In the genomic region with DNA sequence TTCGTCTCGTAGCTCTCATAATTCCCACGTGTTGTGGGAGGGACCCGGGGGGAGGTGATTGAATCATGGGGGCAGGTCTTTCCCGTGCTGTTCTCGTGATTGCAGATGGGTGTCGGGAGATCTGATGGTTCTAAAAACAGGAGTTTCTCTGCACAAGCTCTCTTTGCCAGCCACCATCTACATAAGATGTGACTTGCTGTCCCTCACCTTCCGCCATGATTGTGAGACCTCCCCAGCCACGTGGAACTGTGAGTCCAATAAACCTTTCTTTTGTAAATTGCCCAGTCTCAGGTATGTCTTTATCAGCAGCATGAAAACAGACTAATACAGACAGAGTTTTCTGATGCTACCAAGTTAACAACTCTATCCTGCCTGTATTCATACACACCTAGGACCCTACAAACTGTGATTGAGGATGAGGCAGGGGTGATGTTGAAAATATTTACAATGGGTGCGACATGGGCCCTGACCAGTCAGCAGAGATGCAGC, we compare ENCODE assay signal across 1 cellular context.
A peak's percentile ranks its signal among the peaks of the same experiment; 100 is the strongest.
TF ChIP-seq lines count a peak whose summit lies in the region.

No MANE protein-coding gene starts in this region.

TF ChIP-seq in HepG2, 621 proteins besides CTCF, POLR2A, EP300 and RAD21 (continued from another document and continues in another):
- TF ChIP-seq, protein P1, sequence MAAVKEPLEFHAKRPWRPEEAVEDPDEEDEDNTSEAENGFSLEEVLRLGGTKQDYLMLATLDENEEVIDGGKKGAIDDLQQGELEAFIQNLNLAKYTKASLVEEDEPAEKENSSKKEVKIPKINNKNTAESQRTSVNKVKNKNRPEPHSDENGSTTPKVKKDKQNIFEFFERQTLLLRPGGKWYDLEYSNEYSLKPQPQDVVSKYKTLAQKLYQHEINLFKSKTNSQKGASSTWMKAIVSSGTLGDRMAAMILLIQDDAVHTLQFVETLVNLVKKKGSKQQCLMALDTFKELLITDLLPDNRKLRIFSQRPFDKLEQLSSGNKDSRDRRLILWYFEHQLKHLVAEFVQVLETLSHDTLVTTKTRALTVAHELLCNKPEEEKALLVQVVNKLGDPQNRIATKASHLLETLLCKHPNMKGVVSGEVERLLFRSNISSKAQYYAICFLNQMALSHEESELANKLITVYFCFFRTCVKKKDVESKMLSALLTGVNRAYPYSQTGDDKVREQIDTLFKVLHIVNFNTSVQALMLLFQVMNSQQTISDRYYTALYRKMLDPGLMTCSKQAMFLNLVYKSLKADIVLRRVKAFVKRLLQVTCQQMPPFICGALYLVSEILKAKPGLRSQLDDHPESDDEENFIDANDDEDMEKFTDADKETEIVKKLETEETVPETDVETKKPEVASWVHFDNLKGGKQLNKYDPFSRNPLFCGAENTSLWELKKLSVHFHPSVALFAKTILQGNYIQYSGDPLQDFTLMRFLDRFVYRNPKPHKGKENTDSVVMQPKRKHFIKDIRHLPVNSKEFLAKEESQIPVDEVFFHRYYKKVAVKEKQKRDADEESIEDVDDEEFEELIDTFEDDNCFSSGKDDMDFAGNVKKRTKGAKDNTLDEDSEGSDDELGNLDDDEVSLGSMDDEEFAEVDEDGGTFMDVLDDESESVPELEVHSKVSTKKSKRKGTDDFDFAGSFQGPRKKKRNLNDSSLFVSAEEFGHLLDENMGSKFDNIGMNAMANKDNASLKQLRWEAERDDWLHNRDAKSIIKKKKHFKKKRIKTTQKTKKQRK (IDR thresholded peaks at IDR 0.05; ENCODE audit: low read length): no peak
- TF ChIP-seq ZNF274 (CRISPR knock-in tag; IDR thresholded peaks at IDR 0.05) (no peak), ZFP36 (IDR thresholded peaks at IDR 0.05; ENCODE audit: borderline replicate concordance, low read depth, low read length, partially characterized antibody) (no peak), NCOA2 (CRISPR knock-in tag; IDR thresholded peaks at IDR 0.05) (no peak), ZMYM3 (CRISPR knock-in tag; IDR thresholded peaks at IDR 0.05) (no peak), TFDP2 (CRISPR knock-in tag; IDR thresholded peaks at IDR 0.05) (no peak; the same call in 1 of the 2 replicates), TBX3 (IDR thresholded peaks at IDR 0.05; ENCODE audit: borderline replicate concordance) (no peak), GPN1 (CRISPR knock-in tag; IDR thresholded peaks at IDR 0.05; ENCODE audit: borderline replicate concordance) (no peak), SALL2 (CRISPR knock-in tag; IDR thresholded peaks at IDR 0.05) (no peak), SP2 (CRISPR knock-in tag; IDR thresholded peaks at IDR 0.05) (no peak), SIN3A (IDR thresholded peaks at IDR 0.05; ENCODE audit: borderline replicate concordance, low read depth, low read length) (no peak), ZNF577 (CRISPR knock-in tag; IDR thresholded peaks at IDR 0.05; ENCODE audit: borderline replicate concordance, low read depth) (no peak), ZNF10 (CRISPR knock-in tag; IDR thresholded peaks at IDR 0.05; ENCODE audit: borderline replicate concordance, low read depth) (no peak), AKNA (CRISPR knock-in tag; IDR thresholded peaks at IDR 0.05; ENCODE audit: borderline replicate concordance) (no peak), ZNF335 (CRISPR knock-in tag; IDR thresholded peaks at IDR 0.05) (no peak), ZSCAN25 (CRISPR knock-in tag; IDR thresholded peaks at IDR 0.05) (0 out of 2 replicates have a peak, but pooled peaks have one; percentile 33), JDP2 (CRISPR knock-in tag; IDR thresholded peaks at IDR 0.05; ENCODE audit: borderline replicate concordance) (0 out of 2 replicates have a peak, but pooled peaks have one; percentile 7), SP5 (CRISPR knock-in tag; IDR thresholded peaks at IDR 0.05; ENCODE audit: borderline replicate concordance, low read depth) (no peak), ZNF670 (CRISPR knock-in tag; IDR thresholded peaks at IDR 0.05; ENCODE audit: borderline replicate concordance) (no peak), FOXK1 (CRISPR knock-in tag; IDR thresholded peaks at IDR 0.05; ENCODE audit: borderline replicate concordance, low read depth) (no peak), ZNF12 (CRISPR knock-in tag; IDR thresholded peaks at IDR 0.05) (no peak), ZSCAN9 (CRISPR knock-in tag; IDR thresholded peaks at IDR 0.05; ENCODE audit: borderline replicate concordance) (no peak), ZNF18 (CRISPR knock-in tag; IDR thresholded peaks at IDR 0.05; ENCODE audit: insufficient replicate concordance) (no peak), CENPT (CRISPR knock-in tag; IDR thresholded peaks at IDR 0.05; ENCODE audit: low read depth) (no peak), ZNF678 (CRISPR knock-in tag; IDR thresholded peaks at IDR 0.05) (no peak), KLF16 (CRISPR knock-in tag; IDR thresholded peaks at IDR 0.05) (peak in 1 of 2 experiments; percentile 22; a peak in 1 of 4 replicates), MTF1 (CRISPR knock-in tag; IDR thresholded peaks at IDR 0.05) (no peak), PCBP2 (optimal IDR thresholded peaks at IDR 0.05; ENCODE audit: low read depth, low read length, poor library complexity, severe bottlenecking) (no peak), MTA1 (CRISPR knock-in tag; IDR thresholded peaks at IDR 0.05; ENCODE audit: borderline replicate concordance) (no peak)
- TF ChIP-seq, protein P2, sequence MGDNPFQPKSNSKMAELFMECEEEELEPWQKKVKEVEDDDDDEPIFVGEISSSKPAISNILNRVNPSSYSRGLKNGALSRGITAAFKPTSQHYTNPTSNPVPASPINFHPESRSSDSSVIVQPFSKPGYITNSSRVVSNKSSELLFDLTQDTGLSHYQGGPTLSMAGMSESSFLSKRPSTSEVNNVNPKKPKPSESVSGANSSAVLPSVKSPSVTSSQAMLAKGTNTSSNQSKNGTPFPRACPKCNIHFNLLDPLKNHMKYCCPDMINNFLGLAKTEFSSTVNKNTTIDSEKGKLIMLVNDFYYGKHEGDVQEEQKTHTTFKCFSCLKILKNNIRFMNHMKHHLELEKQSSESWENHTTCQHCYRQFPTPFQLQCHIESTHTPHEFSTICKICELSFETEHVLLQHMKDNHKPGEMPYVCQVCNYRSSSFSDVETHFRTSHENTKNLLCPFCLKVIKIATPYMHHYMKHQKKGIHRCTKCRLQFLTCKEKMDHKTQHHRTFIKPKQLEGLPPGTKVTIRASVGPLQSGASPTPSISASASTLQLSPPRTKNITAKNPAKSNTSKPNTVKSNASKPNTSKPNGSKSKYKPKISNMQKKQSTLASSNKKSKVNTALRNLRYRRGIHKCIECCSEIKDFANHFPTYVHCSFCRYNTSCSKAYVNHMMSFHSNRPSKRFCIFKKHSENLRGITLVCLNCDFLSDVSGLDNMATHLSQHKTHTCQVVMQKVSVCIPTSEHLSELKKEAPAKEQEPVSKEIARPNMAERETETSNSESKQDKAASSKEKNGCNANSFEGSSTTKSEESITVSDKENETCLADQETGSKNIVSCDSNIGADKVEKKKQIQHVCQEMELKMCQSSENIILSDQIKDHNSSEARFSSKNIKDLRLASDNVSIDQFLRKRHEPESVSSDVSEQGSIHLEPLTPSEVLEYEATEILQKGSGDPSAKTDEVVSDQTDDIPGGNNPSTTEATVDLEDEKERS (CRISPR knock-in tag; IDR thresholded peaks at IDR 0.05): no peak
- TF ChIP-seq, protein P3, sequence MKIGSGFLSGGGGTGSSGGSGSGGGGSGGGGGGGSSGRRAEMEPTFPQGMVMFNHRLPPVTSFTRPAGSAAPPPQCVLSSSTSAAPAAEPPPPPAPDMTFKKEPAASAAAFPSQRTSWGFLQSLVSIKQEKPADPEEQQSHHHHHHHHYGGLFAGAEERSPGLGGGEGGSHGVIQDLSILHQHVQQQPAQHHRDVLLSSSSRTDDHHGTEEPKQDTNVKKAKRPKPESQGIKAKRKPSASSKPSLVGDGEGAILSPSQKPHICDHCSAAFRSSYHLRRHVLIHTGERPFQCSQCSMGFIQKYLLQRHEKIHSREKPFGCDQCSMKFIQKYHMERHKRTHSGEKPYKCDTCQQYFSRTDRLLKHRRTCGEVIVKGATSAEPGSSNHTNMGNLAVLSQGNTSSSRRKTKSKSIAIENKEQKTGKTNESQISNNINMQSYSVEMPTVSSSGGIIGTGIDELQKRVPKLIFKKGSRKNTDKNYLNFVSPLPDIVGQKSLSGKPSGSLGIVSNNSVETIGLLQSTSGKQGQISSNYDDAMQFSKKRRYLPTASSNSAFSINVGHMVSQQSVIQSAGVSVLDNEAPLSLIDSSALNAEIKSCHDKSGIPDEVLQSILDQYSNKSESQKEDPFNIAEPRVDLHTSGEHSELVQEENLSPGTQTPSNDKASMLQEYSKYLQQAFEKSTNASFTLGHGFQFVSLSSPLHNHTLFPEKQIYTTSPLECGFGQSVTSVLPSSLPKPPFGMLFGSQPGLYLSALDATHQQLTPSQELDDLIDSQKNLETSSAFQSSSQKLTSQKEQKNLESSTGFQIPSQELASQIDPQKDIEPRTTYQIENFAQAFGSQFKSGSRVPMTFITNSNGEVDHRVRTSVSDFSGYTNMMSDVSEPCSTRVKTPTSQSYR (CRISPR knock-in tag; IDR thresholded peaks at IDR 0.05; ENCODE audit: borderline replicate concordance): no peak
- TF ChIP-seq, protein P4, sequence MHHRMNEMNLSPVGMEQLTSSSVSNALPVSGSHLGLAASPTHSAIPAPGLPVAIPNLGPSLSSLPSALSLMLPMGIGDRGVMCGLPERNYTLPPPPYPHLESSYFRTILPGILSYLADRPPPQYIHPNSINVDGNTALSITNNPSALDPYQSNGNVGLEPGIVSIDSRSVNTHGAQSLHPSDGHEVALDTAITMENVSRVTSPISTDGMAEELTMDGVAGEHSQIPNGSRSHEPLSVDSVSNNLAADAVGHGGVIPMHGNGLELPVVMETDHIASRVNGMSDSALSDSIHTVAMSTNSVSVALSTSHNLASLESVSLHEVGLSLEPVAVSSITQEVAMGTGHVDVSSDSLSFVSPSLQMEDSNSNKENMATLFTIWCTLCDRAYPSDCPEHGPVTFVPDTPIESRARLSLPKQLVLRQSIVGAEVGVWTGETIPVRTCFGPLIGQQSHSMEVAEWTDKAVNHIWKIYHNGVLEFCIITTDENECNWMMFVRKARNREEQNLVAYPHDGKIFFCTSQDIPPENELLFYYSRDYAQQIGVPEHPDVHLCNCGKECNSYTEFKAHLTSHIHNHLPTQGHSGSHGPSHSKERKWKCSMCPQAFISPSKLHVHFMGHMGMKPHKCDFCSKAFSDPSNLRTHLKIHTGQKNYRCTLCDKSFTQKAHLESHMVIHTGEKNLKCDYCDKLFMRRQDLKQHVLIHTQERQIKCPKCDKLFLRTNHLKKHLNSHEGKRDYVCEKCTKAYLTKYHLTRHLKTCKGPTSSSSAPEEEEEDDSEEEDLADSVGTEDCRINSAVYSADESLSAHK (CRISPR knock-in tag; IDR thresholded peaks at IDR 0.05; ENCODE audit: borderline replicate concordance): no peak
